ENCODE assay signal across 10 cellular contexts in the genomic region with DNA sequence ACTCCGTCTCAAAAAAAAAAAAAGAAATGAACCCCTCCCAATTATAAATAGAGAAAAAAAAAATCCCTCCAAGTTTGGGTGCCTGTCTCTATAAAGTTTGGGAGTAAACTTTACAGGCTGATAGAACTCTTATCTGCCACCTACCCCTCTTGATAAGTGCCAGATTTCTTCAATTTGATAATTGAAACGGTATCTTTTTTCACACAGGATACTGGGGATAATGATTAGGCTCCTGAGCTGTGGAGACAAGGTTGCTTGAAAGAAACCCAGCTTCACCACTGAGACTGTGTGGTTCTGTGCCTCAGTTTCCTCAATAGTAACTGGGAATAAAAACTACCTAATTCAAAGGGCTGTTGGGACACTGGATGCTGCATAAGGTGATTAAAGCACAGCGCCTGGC. TPM values are rescaled to one million over a fixed set of nuclear protein-coding genes. Genes with fewer than 3 reads are reported as not detected.
DNase-seq lines count a peak whose midpoint lies in the region; ATAC-seq and TF ChIP-seq lines count a peak whose summit lies in the region.
"Had no signal": no experiment of that assay in that cellular context is flagged by ENCODE, and none has a peak within 500 bp of the region (broad histone marks: within the 10 kb centered on the region; RNA-seq: fewer than 3 reads in every experiment).

No MANE protein-coding gene starts in this region.

- no peaks in the 10 kb centered on the region for H3K36me3 ChIP-seq in CD8-positive, alpha-beta T cell (ENCODE audit: insufficient read depth, low read length)
- H3K36me3 ChIP-seq in esophagus muscularis mucosa = no peaks in the 10 kb centered on the region
- H3K36me3 ChIP-seq in parathyroid adenoma (ENCODE audit: control insufficient read depth, insufficient read depth, low read length) = no peaks in the 10 kb centered on the region
- H3K36me3 ChIP-seq: transverse colon had no signal

- TF ChIP-seq EP300 in esophagus muscularis mucosa (IDR thresholded peaks at IDR 0.05) = no peak

- H2AFZ ChIP-seq in parathyroid adenoma = peak overlapping the region; percentile 81

- H3K27ac Mint-ChIP-seq in CD8-positive, alpha-beta T cell = no peak overlapping the region
- H3K27ac Mint-ChIP-seq in Calu3 (ENCODE audit: unreplicated experiment) = no peak overlapping the region

- H3K4me2 ChIP-seq in parathyroid adenoma (ENCODE audit: low read length) = no peak overlapping the region

- peak overlapping the region; percentile 84 for H3K27ac ChIP-seq in CD8-positive, alpha-beta T cell (ENCODE audit: low read depth, low read length)
- H3K27ac ChIP-seq in esophagus muscularis mucosa (replicated peaks in 1 of 4) (no peak overlapping the region), parathyroid adenoma (no peak overlapping the region)

- no peak for DNase-seq in CD8-positive, alpha-beta T cell
- DNase-seq in NCI-H69 (lab: John Stamatoyannopoulos, UW) (peak; percentile 2), esophagus muscularis mucosa (ENCODE audit: extremely low spot score) (no peak), Calu3 (no peak)
- DNase-seq in stimulated activated CD4-positive, alpha-beta T cell treated with anti-CD3 and anti-CD28 coated beads, Interleukin-4, amount 100 ng/mL, for 4 hours = no peak
- DNase-seq in stimulated activated naive CD4-positive, alpha-beta T cell (lab: John Stamatoyannopoulos, UW) = no peak

- POLR2A ChIA-PET in CD8-positive, alpha-beta T cell (lab: Charles Lee) = interaction anchor here (0.5 kb wide), 1 partner anchor 951 kb away, joined by 3 read pairs; no protein-coding TSS in a partner anchor

- ATAC-seq in CD8-positive, alpha-beta T cell = no peak
- ATAC-seq in HG03460 (IDR thresholded peaks at IDR 0.05; ENCODE audit: unreplicated experiment) = no peak

- H3K4me1 ChIP-seq in CD8-positive, alpha-beta T cell (ENCODE audit: insufficient read depth, low read length) = peaks cover 14% of the 10 kb centered on the region
- H3K4me1 ChIP-seq in esophagus muscularis mucosa = peaks cover 0 to 15% (median 1%) of the 10 kb centered on the region in 4 donors
- H3K4me1 ChIP-seq in parathyroid adenoma = no peaks in the 10 kb centered on the region
- H3K4me1 ChIP-seq: transverse colon had no signal

- no peak overlapping the region for H3K9ac ChIP-seq in parathyroid adenoma

- CTCF ChIA-PET in CD8-positive, alpha-beta T cell (lab: Charles Lee) = interaction anchor here (0.9 kb wide), 1 partner anchor 99 kb away, joined by 4 read pairs; no protein-coding TSS in a partner anchor
- CTCF ChIA-PET in Calu3 (lab: Charles Lee) = no interaction called here

- H3K79me2 ChIP-seq in parathyroid adenoma = no peaks in the 10 kb centered on the region

- no peak for TF ChIP-seq CTCF in CD8-positive, alpha-beta T cell (IDR thresholded peaks at IDR 0.05)
- TF ChIP-seq CTCF in esophagus muscularis mucosa (IDR thresholded peaks at IDR 0.05) (no peak), parathyroid adenoma (IDR thresholded peaks at IDR 0.05) (no peak), Calu3 (IDR thresholded peaks at IDR 0.05; ENCODE audit: unreplicated experiment) (no peak)

- 79% methylated on average over 3 of the region's 3 CpGs for WGBS in esophagus muscularis mucosa

- H3K36me3 Mint-ChIP-seq in CD8-positive, alpha-beta T cell = peaks cover 6% of the 10 kb centered on the region
- peaks cover 11% of the 10 kb centered on the region for H3K36me3 Mint-ChIP-seq in Calu3 (ENCODE audit: insufficient read depth, unreplicated experiment)

- H3K9me3 Mint-ChIP-seq in CD8-positive, alpha-beta T cell = no peaks in the 10 kb centered on the region
- H3K9me3 Mint-ChIP-seq in Calu3 (ENCODE audit: low read depth, unreplicated experiment) = no peaks in the 10 kb centered on the region

- no peaks in the 10 kb centered on the region for H3K27me3 ChIP-seq in CD8-positive, alpha-beta T cell (ENCODE audit: insufficient read depth, low read length)
- peaks cover 0 to 7% (median 0%) of the 10 kb centered on the region in 4 donors for H3K27me3 ChIP-seq in esophagus muscularis mucosa
- H3K27me3 ChIP-seq in parathyroid adenoma (ENCODE audit: control insufficient read depth, insufficient read depth, low read length) = no peaks in the 10 kb centered on the region
- H3K27me3 ChIP-seq: transverse colon had no signal

- TF ChIP-seq POLR2A in esophagus muscularis mucosa (IDR thresholded peaks at IDR 0.05; ENCODE audit: low read depth) = no peak

- intact Hi-C loops in CD8-positive, alpha-beta T cell (cut with DNase I, micrococcal nuclease) = loop anchor here (5.0 to 10.0 kb wide), 3 partner anchors 96 to 202 kb away; a partner anchor contains a TSS
- intact Hi-C loops in esophagus muscularis mucosa (cut with DNase I) = no loop called here
- intact Hi-C loops in Calu3 (cut with micrococcal nuclease; ENCODE audit: unreplicated experiment) = no loop called here

- H3K9me3 ChIP-seq in CD8-positive, alpha-beta T cell (ENCODE audit: low read length) = no peaks in the 10 kb centered on the region
- H3K9me3 ChIP-seq in esophagus muscularis mucosa (no peaks in the 10 kb centered on the region), parathyroid adenoma (ENCODE audit: control insufficient read depth, low read length) (no peaks in the 10 kb centered on the region)
- H3K9me3 ChIP-seq: transverse colon had no signal

- no peaks in the 10 kb centered on the region for H3K27me3 Mint-ChIP-seq in CD8-positive, alpha-beta T cell (ENCODE audit: low read depth)
- no peaks in the 10 kb centered on the region for H3K27me3 Mint-ChIP-seq in Calu3 (ENCODE audit: unreplicated experiment)

- H3K4me3 Mint-ChIP-seq in CD8-positive, alpha-beta T cell = peak overlapping the region; percentile 93
- no peak overlapping the region for H3K4me3 Mint-ChIP-seq in Calu3 (ENCODE audit: low read depth, unreplicated experiment)

- peaks cover 23% of the 10 kb centered on the region for H3K4me1 Mint-ChIP-seq in CD8-positive, alpha-beta T cell (ENCODE audit: low read depth)
- H3K4me1 Mint-ChIP-seq in Calu3 (ENCODE audit: low read depth, unreplicated experiment) = no peaks in the 10 kb centered on the region

- H3K4me3 ChIP-seq in CD8-positive, alpha-beta T cell (ENCODE audit: low read depth, low read length) = peak overlapping the region; percentile 51
- H3K4me3 ChIP-seq in esophagus muscularis mucosa = peak overlapping the region; percentile 53 to 63 (median 60)
- no peak overlapping the region for H3K4me3 ChIP-seq in parathyroid adenoma (ENCODE audit: low read depth, low read length)

- no TSS peak for BruUV-seq in Calu3 (replicated peaks; lab: Mats Ljungman, UMichigan)

RNA-seq across cellular contexts. Expression of a gene that starts 0.6 kb away (rescaled TPM):
- 1 to 10 TPM; 1.3 to 1.8 TPM for total RNA-seq in CD8-positive, alpha-beta T cell
- total RNA-seq in esophagus muscularis mucosa (1 to 10 TPM; 2.6 to 4.6 (median 3.1) TPM), Calu3 (2022) (0.95 and 1.7 TPM in 2 replicates)
- total RNA-seq: G401 had no signal

Comparison
In these comparisons a context has a peak if more than half of its experiments do, and no peak if none do; other contexts are left out.
1. intact Hi-C loops: an anchor here in CD8-positive, alpha-beta T cell (5.0 to 10.0 kb wide); none called in esophagus muscularis mucosa and Calu3.